ENCODE assay signal across 9 cellular contexts in genomic region chr10:70664702-70665195, GRCh38. TPM values are rescaled to one million over a fixed set of nuclear protein-coding genes. Genes with fewer than 3 reads are reported as not detected.
DNase-seq lines count a peak whose midpoint lies in the region; ATAC-seq and TF ChIP-seq lines count a peak whose summit lies in the region.
"Had no signal": no experiment of that assay in that cellular context is flagged by ENCODE, and none has a peak within 500 bp of the region (broad histone marks: within the 10 kb centered on the region; RNA-seq: fewer than 3 reads in every experiment).

No MANE protein-coding gene starts in this region.

- no peaks in the 10 kb centered on the region for H3K9me3 ChIP-seq in A673 (ENCODE audit: low read depth, low read length, poor library complexity, severe bottlenecking)
- no peaks in the 10 kb centered on the region for H3K9me3 ChIP-seq in HEK293 (ENCODE audit: control insufficient read depth, insufficient read depth, low read depth, low read length)
- H3K9me3 ChIP-seq: suprapubic skin had no signal

- intact Hi-C loops in A673 (cut with micrococcal nuclease; ENCODE audit: unreplicated experiment): no loop called here

- ATAC-seq in GM19397 (IDR thresholded peaks at IDR 0.05; ENCODE audit: unreplicated experiment) (no peak), GM21367 (IDR thresholded peaks at IDR 0.05; ENCODE audit: unreplicated experiment) (no peak), HG03342 (IDR thresholded peaks at IDR 0.05; ENCODE audit: unreplicated experiment) (no peak)

- no peak overlapping the region for H3K4me3 ChIP-seq in A673 (ENCODE audit: low read depth, low read length, poor library complexity, severe bottlenecking)
- no peak overlapping the region for H3K4me3 ChIP-seq in HEK293 (ENCODE audit: low read depth, low read length)
- H3K4me3 ChIP-seq: suprapubic skin had no signal

- BruUV-seq in A673 (replicated peaks; lab: Mats Ljungman, UMichigan): no TSS peak

- no peaks in the 10 kb centered on the region for H3K27me3 ChIP-seq in A673 (replicated peaks; ENCODE audit: insufficient read depth, low read depth, low read length, poor library complexity)
- H3K27me3 ChIP-seq: suprapubic skin had no signal

- CTCF ChIA-PET in A673 (lab: Charles Lee) (interaction anchor here (0.8 kb wide), 1 partner anchor 41 kb away, joined by 3 read pairs; no protein-coding TSS in a partner anchor), HEK293 (lab: Yijun Ruan, JAX) (no interaction called here)

- H3K36me3 ChIP-seq in A673 (ENCODE audit: insufficient read depth, low read length, poor library complexity, severe bottlenecking) (no peaks in the 10 kb centered on the region), HEK293 (ENCODE audit: control insufficient read depth in 2 of 2, insufficient read depth in 1 of 2, low read length in 2 of 2) (no peaks in the 10 kb centered on the region)
- H3K36me3 ChIP-seq: suprapubic skin had no signal

- POLR2A ChIA-PET in A673 (lab: Charles Lee; ENCODE audit: low non-redundant PET): no interaction called here
- POLR2A ChIA-PET in HEK293 (lab: Yijun Ruan, JAX): interaction anchor here (0.9 kb wide), 1 partner anchor 9 kb away, joined by 6 read pairs; no protein-coding TSS in a partner anchor

- TF ChIP-seq CTCF in A673 (conservative IDR thresholded peaks at IDR 0.05; ENCODE audit: low read depth, low read length) (no peak), HEK293 (tag by site-specific recombination; IDR thresholded peaks at IDR 0.05) (no peak)

- H3K27ac ChIP-seq in A673 (ENCODE audit: low read depth, low read length, poor library complexity, severe bottlenecking) (no peak overlapping the region), HEK293 (ENCODE audit: extremely low read depth, low read depth, low read length) (no peak overlapping the region)
- H3K27ac ChIP-seq: suprapubic skin had no signal

- DNase-seq in A673 (ENCODE audit: low spot score) (peak; percentile 80), anterior cingulate cortex (lab: John Stamatoyannopoulos, UW) (peak in 52 of 58 donors; percentile 28 to 92 (median 66)), kidney glomerular epithelial cell (lab: John Stamatoyannopoulos, UW) (peak; percentile 98)
- no peak for DNase-seq in stimulated activated CD4-positive, alpha-beta T cell treated with anti-CD3 and anti-CD28 coated beads, Interleukin-4, amount 100 ng/mL, for 1 hour

- peaks cover 5% of the 10 kb centered on the region for H3K4me1 ChIP-seq in A673 (ENCODE audit: insufficient read depth, low read length, poor library complexity, severe bottlenecking)
- H3K4me1 ChIP-seq in HEK293 (ENCODE audit: control insufficient read depth, insufficient read depth, low read length): no peaks in the 10 kb centered on the region
- H3K4me1 ChIP-seq: suprapubic skin had no signal

TF ChIP-seq in HEK293, 187 proteins besides CTCF, POLR2A, EP300 and RAD21:
- TF ChIP-seq ZNF488 (tag by site-specific recombination; IDR thresholded peaks at IDR 0.05) (no peak), ZIC2 (tag by site-specific recombination; IDR thresholded peaks at IDR 0.05) (peak; percentile 44), PBX3 (CRISPR knock-in tag; IDR thresholded peaks at IDR 0.05) (no peak), PATZ1 (tag by site-specific recombination; IDR thresholded peaks at IDR 0.05) (0 out of 2 replicates have a peak, but pooled peaks have one; percentile 17), ZBTB21 (tag by site-specific recombination; IDR thresholded peaks at IDR 0.05) (0 out of 2 replicates have a peak, but pooled peaks have one; percentile 37), GLIS1 (tag by site-specific recombination; IDR thresholded peaks at IDR 0.05) (peak; percentile 79), ZNF660 (tag by site-specific recombination; IDR thresholded peaks at IDR 0.05) (peak; percentile 26; the same call in 1 of the 2 replicates), ZEB2 (tag by site-specific recombination; IDR thresholded peaks at IDR 0.05) (0 out of 2 replicates have a peak, but pooled peaks have one; percentile 32), ZNF133 (tag by site-specific recombination; IDR thresholded peaks at IDR 0.05) (no peak), PRDM10 (tag by site-specific recombination; IDR thresholded peaks at IDR 0.05) (peak; percentile 30; the same call in 1 of the 2 replicates)

RNA-seq across cellular contexts. Expression of gene ADAMTS14, which starts 7.6 kb away (rescaled TPM):
- total RNA-seq in A673 (2021): 0.09 and 0.21 TPM in 2 replicates
